Comparison of ENCODE assay signal across 17 cellular contexts in the genomic region with DNA sequence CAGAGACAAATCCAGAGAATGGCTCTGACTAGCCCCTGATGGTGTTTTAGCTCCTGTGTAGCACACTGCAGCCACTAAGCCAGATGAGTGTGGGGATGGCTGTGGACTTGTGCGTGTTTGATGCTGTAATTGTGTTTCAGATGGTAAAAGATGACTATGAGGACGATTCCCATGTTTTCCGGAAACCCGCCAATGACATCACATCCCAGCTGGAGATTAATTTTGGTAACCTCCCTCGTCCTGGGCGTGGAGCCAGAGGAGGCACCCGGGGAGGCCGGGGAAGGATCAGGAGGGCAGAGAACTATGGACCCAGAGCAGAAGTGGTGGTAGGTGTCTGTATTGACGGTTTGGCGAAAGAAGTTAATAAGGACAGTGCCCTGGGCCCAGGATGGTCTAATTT. TPM values are rescaled to one million over a fixed set of nuclear protein-coding genes. Genes with fewer than 3 reads are reported as not detected.
A peak's percentile ranks its signal among the peaks of the same experiment; 100 is the strongest.
DNase-seq lines count a peak whose midpoint lies in the region; ATAC-seq lines count a peak whose summit lies in the region.
"Had no signal": no experiment of that assay in that cellular context is flagged by ENCODE, and none has a peak within 500 bp of the region (broad histone marks: within the 10 kb centered on the region; RNA-seq: fewer than 3 reads in every experiment).

No MANE protein-coding gene starts in this region.

- no peak overlapping the region for H3K9ac ChIP-seq in stomach smooth muscle (ENCODE audit: low read length in 2 of 2)
- H3K9ac ChIP-seq: KMS-11 had no signal

- peak overlapping the region; percentile 24 for H3K27ac ChIP-seq in stomach smooth muscle (ENCODE audit: low read length)
- H3K27ac ChIP-seq: KMS-11, SJSA1 had no signal

- H3K9me3 ChIP-seq in stomach smooth muscle (ENCODE audit: control insufficient read depth in 2 of 2, low read length in 2 of 2): no peaks in the 10 kb centered on the region
- H3K9me3 ChIP-seq: BE2C, SJSA1 had no signal

- H3K36me3 ChIP-seq in stomach smooth muscle (ENCODE audit: control insufficient read depth in 2 of 2, insufficient read depth in 2 of 2, low read length in 2 of 2): peaks cover 33 to 35% of the 10 kb centered on the region in 2 donors

- no peak for ATAC-seq in HG02981 (IDR thresholded peaks at IDR 0.05; ENCODE audit: unreplicated experiment)
- ATAC-seq: effector memory CD8-positive, alpha-beta T cell; HCT116 had no signal

- H3K27me3 ChIP-seq in stomach smooth muscle (ENCODE audit: control insufficient read depth in 1 of 2, insufficient read depth in 2 of 2, low read length in 2 of 2): no peaks in the 10 kb centered on the region
- H3K27me3 ChIP-seq: BE2C, SJSA1 had no signal

- H3K4me1 ChIP-seq in stomach smooth muscle (ENCODE audit: control insufficient read depth, insufficient read depth, low read length): peaks cover 22% of the 10 kb centered on the region

- no peak overlapping the region for H3K4me3 ChIP-seq in stomach smooth muscle (ENCODE audit: low read length in 2 of 2)
- H3K4me3 ChIP-seq: SJSA1 had no signal

- DNase-seq in RPMI7951 (ENCODE audit: low read depth): peak; percentile 80
- peak; percentile 58 to 61 for DNase-seq in dermis microvascular lymphatic vessel endothelial cell (ENCODE audit: low read depth in 2 of 2)
- DNase-seq in islet precursor cell: peak; percentile 7
- no peak for DNase-seq in hippocampal formation (lab: John Stamatoyannopoulos, UW)
- DNase-seq in NOMO-1 treated with DMSO at 0.1 percent for 48 hours (lab: John Stamatoyannopoulos, UW; ENCODE audit: unreplicated experiment): no peak
- no peak for DNase-seq in midbrain (lab: John Stamatoyannopoulos, UW)
- DNase-seq: activated gamma-delta T cell; BE2C; effector memory CD8-positive, alpha-beta T cell; NCI-H1105; stimulated activated naive CD4-positive, alpha-beta T cell treated with Interleukin-2 at 50 U/mL for 16 hours; T1000 had no signal

RNA-seq across cellular contexts. Expression of gene HABP4, which starts 38.0 kb away (rescaled TPM):
- total RNA-seq in RPMI7951 (2014; rRNA removed; shearing (Covaris generic)): 8.8 and 9.4 TPM in 2 replicates
- 6.0 and 6.1 TPM in 2 replicates for total RNA-seq in dermis microvascular lymphatic vessel endothelial cell

Comparison
In these comparisons a context has a peak if more than half of its experiments do, and no peak if none do; other contexts are left out.
1. DNase-seq: peak in RPMI7951 (single experiment), dermis microvascular lymphatic vessel endothelial cell (2 of 2) and islet precursor cell (single experiment); none in hippocampal formation (0 of 2), NOMO-1 treated with DMSO at 0.1 percent for 48 hours (single experiment) and midbrain (single experiment).